In genomic region chr14:20419404-20419803, GRCh38 we compare ENCODE assay signal across 1 cellular context.
TF ChIP-seq lines count a peak whose summit lies in the region.

No MANE protein-coding gene starts in this region.

TF ChIP-seq in GM23338, 12 proteins besides CTCF, POLR2A, EP300 and RAD21:
- TF ChIP-seq ZNF462 (CRISPR knock-in tag; IDR thresholded peaks at IDR 0.05) (no peak), STAT1 (IDR thresholded peaks at IDR 0.05; ENCODE audit: unreplicated experiment) (no peak), ZNF331 (CRISPR knock-in tag; IDR thresholded peaks at IDR 0.05; ENCODE audit: low read depth) (no peak), NANOG (IDR thresholded peaks at IDR 0.05; ENCODE audit: borderline replicate concordance) (no peak), EZH2 (IDR thresholded peaks at IDR 0.05; ENCODE audit: low read depth, unreplicated experiment) (no peak), CREB1 (CRISPR knock-in tag; IDR thresholded peaks at IDR 0.05; ENCODE audit: low read depth) (no peak), POLR2AphosphoS5 (IDR thresholded peaks at IDR 0.05; ENCODE audit: low read depth) (no peak)
- TF ChIP-seq, protein P1, sequence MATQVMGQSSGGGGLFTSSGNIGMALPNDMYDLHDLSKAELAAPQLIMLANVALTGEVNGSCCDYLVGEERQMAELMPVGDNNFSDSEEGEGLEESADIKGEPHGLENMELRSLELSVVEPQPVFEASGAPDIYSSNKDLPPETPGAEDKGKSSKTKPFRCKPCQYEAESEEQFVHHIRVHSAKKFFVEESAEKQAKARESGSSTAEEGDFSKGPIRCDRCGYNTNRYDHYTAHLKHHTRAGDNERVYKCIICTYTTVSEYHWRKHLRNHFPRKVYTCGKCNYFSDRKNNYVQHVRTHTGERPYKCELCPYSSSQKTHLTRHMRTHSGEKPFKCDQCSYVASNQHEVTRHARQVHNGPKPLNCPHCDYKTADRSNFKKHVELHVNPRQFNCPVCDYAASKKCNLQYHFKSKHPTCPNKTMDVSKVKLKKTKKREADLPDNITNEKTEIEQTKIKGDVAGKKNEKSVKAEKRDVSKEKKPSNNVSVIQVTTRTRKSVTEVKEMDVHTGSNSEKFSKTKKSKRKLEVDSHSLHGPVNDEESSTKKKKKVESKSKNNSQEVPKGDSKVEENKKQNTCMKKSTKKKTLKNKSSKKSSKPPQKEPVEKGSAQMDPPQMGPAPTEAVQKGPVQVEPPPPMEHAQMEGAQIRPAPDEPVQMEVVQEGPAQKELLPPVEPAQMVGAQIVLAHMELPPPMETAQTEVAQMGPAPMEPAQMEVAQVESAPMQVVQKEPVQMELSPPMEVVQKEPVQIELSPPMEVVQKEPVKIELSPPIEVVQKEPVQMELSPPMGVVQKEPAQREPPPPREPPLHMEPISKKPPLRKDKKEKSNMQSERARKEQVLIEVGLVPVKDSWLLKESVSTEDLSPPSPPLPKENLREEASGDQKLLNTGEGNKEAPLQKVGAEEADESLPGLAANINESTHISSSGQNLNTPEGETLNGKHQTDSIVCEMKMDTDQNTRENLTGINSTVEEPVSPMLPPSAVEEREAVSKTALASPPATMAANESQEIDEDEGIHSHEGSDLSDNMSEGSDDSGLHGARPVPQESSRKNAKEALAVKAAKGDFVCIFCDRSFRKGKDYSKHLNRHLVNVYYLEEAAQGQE (IDR thresholded peaks at IDR 0.05; ENCODE audit: unreplicated experiment) = no peak
